ENCODE assay signal across 1 cellular context in genomic region chr16:3059041-3059722, GRCh38.
TF ChIP-seq lines count a peak whose summit lies in the region.

No MANE protein-coding gene starts in this region.

TF ChIP-seq in WTC11, 78 proteins besides CTCF, POLR2A, EP300 and RAD21 (continued from another document and continues in another):
- TF ChIP-seq E2F5 (CRISPR knock-in tag; IDR thresholded peaks at IDR 0.05) (peak; percentile 86), PREB (CRISPR knock-in tag; IDR thresholded peaks at IDR 0.05; ENCODE audit: borderline replicate concordance) (no peak), PRRX2 (CRISPR knock-in tag; IDR thresholded peaks at IDR 0.05) (no peak), EMX1 (CRISPR knock-in tag; IDR thresholded peaks at IDR 0.05) (no peak), ZBTB43 (CRISPR knock-in tag; IDR thresholded peaks at IDR 0.05) (no peak), NR1H2 (CRISPR knock-in tag; IDR thresholded peaks at IDR 0.05) (no peak), OVOL2 (CRISPR knock-in tag; IDR thresholded peaks at IDR 0.05; ENCODE audit: borderline replicate concordance) (no peak), ATF3 (CRISPR knock-in tag; conservative IDR thresholded peaks at IDR 0.05) (no peak), NFE2L1 (CRISPR knock-in tag; IDR thresholded peaks at IDR 0.05) (no peak), ATF6 (CRISPR knock-in tag; IDR thresholded peaks at IDR 0.05) (no peak), TEAD4 (CRISPR knock-in tag; IDR thresholded peaks at IDR 0.05) (no peak), MXD4 (CRISPR knock-in tag; IDR thresholded peaks at IDR 0.05; ENCODE audit: borderline replicate concordance) (no peak), GTF2I (CRISPR knock-in tag; conservative IDR thresholded peaks at IDR 0.05) (no peak), GABPB1 (CRISPR knock-in tag; IDR thresholded peaks at IDR 0.05) (peak; percentile 53; the same call in 1 of the 2 replicates), FOXJ3 (CRISPR knock-in tag; IDR thresholded peaks at IDR 0.05; ENCODE audit: borderline replicate concordance) (no peak), SP1 (CRISPR knock-in tag; conservative IDR thresholded peaks at IDR 0.05) (peak; percentile 82), CREM (CRISPR knock-in tag; IDR thresholded peaks at IDR 0.05) (peak; percentile 66; the same call in 1 of the 2 replicates), ZNF671 (CRISPR knock-in tag; IDR thresholded peaks at IDR 0.05) (no peak), ARID4B (CRISPR knock-in tag; IDR thresholded peaks at IDR 0.05; ENCODE audit: borderline replicate concordance) (0 out of 2 replicates have a peak, but pooled peaks have one; percentile 35), AFF4 (CRISPR knock-in tag; IDR thresholded peaks at IDR 0.05; ENCODE audit: borderline replicate concordance) (no peak), TCF7 (CRISPR knock-in tag; IDR thresholded peaks at IDR 0.05; ENCODE audit: low read depth) (no peak), ZNF281 (CRISPR knock-in tag; IDR thresholded peaks at IDR 0.05) (no peak), CREB1 (CRISPR knock-in tag; IDR thresholded peaks at IDR 0.05) (no peak), TP53 (CRISPR knock-in tag; IDR thresholded peaks at IDR 0.05) (peak; percentile 62; the same call in 1 of the 2 replicates), ETV6 (CRISPR knock-in tag; IDR thresholded peaks at IDR 0.05) (peak; percentile 94; the same call in 1 of the 2 replicates), ZNF317 (CRISPR knock-in tag; IDR thresholded peaks at IDR 0.05; ENCODE audit: borderline replicate concordance, low read depth) (0 out of 2 replicates have a peak, but pooled peaks have one; percentile 51), TEAD1 (CRISPR knock-in tag; IDR thresholded peaks at IDR 0.05) (no peak; the same call in 1 of the 2 replicates)
- TF ChIP-seq, protein P1, sequence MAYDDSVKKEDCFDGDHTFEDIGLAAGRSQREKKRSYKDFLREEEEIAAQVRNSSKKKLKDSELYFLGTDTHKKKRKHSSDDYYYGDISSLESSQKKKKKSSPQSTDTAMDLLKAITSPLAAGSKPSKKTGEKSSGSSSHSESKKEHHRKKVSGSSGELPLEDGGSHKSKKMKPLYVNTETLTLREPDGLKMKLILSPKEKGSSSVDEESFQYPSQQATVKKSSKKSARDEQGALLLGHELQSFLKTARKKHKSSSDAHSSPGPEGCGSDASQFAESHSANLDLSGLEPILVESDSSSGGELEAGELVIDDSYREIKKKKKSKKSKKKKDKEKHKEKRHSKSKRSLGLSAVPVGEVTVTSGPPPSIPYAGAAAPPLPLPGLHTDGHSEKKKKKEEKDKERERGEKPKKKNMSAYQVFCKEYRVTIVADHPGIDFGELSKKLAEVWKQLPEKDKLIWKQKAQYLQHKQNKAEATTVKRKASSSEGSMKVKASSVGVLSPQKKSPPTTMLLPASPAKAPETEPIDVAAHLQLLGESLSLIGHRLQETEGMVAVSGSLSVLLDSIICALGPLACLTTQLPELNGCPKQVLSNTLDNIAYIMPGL (CRISPR knock-in tag; IDR thresholded peaks at IDR 0.05), result peak; percentile 99; the same call in 1 of the 2 replicates
- TF ChIP-seq, protein P2, sequence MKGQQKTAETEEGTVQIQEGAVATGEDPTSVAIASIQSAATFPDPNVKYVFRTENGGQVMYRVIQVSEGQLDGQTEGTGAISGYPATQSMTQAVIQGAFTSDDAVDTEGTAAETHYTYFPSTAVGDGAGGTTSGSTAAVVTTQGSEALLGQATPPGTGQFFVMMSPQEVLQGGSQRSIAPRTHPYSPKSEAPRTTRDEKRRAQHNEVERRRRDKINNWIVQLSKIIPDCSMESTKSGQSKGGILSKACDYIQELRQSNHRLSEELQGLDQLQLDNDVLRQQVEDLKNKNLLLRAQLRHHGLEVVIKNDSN (CRISPR knock-in tag; IDR thresholded peaks at IDR 0.05), result peak; percentile 35; the same call in 1 of the 2 replicates
- TF ChIP-seq, protein P3, sequence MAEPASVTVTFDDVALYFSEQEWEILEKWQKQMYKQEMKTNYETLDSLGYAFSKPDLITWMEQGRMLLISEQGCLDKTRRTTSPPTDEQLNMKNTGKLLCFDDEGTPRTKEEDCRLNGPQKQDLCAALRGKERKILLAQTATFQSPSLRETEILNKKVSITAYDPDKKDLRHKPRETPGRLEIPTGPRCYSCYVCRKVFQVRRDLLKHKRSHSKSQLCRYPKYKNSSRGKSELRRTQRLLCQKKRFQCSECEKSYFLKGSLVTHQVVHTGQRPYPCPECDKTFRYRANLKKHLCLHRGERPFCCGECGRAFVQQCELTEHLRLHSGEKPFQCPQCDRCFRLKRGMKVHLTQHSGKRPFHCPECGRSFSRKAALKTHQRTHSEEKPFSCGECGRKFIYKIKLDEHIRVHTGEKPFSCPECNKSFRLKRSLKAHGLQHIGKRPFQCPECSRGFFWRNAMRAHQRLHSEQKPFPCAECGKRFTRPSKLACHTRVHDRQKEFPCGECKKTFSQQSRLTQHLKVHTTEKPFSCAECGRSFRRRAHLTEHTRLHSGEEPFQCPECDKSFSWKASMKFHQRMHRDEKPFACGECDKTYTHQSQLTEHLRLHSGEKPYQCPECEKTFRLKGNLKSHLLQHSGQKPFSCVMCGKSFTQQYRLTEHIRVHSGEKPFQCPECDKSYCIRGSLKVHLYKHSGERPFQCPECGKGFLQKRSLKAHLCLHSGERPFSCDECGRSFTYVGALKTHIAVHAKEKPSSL (CRISPR knock-in tag; conservative IDR thresholded peaks at IDR 0.05), result no peak
- TF ChIP-seq, protein P4, sequence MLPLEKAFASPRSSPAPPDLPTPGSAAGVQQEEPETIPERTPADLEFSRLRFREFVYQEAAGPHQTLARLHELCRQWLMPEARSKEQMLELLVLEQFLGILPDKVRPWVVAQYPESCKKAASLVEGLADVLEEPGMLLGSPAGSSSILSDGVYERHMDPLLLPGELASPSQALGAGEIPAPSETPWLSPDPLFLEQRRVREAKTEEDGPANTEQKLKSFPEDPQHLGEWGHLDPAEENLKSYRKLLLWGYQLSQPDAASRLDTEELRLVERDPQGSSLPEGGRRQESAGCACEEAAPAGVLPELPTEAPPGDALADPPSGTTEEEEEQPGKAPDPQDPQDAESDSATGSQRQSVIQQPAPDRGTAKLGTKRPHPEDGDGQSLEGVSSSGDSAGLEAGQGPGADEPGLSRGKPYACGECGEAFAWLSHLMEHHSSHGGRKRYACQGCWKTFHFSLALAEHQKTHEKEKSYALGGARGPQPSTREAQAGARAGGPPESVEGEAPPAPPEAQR (CRISPR knock-in tag; IDR thresholded peaks at IDR 0.05), result no peak
